8 cellular contexts compared by ENCODE assay signal in the genomic region with DNA sequence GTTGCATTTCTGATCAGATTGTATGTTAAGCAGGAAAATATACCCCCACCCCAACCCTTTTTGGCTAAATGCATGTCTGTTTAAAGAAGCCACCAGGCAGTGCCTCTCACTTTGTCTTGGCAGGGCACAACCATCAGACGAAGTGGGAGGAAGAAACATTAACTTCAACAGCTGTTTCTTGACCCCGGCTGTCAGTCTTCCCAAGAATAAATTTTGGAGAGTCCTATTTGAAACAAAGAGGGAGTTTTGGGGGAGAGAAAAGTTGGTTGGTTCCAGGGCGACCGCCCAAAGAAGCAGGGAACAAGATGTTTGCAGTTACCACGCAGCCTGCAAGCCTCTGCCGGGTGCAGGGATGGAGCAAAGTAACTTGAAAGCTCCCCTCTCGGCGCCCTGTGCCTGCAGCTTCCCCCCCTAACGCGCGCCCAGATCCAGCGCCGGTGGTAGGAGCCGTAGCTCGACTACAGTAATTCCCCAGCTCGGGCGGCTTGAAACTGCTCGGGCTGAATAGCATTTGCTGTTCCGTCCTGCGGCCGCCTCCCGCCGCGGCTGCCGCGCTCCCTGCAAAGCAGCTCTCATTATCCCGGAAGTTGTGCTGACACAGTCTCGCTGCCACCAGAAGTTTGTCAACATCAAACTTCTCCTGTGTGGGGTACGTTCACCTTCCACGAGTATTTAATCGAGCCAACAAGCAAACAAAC.
DNase-seq lines count a peak whose midpoint lies in the region; ATAC-seq and TF ChIP-seq lines count a peak whose summit lies in the region.

No MANE protein-coding gene starts in this region.

- H3K27ac Mint-ChIP-seq in CD8-positive, alpha-beta T cell: peak overlapping the region; percentile 97

- no peaks in the 10 kb centered on the region for H3K9me3 ChIP-seq in CD8-positive, alpha-beta T cell (ENCODE audit: low read length)
- no peaks in the 10 kb centered on the region for H3K9me3 ChIP-seq in effector memory CD4-positive, alpha-beta T cell (ENCODE audit: control insufficient read depth, low read length)

- H3K27me3 ChIP-seq in CD8-positive, alpha-beta T cell (ENCODE audit: insufficient read depth, low read length): no peaks in the 10 kb centered on the region
- no peaks in the 10 kb centered on the region for H3K27me3 ChIP-seq in effector memory CD4-positive, alpha-beta T cell (replicated peaks; ENCODE audit: control insufficient read depth, insufficient read depth, low read length, poor library complexity, severe bottlenecking)

- H3K4me3 Mint-ChIP-seq in CD8-positive, alpha-beta T cell: peak overlapping the region; percentile 94

- POLR2A ChIA-PET in CD8-positive, alpha-beta T cell (lab: Charles Lee): interaction anchor here (0.6 to 4.0 kb wide), 19 partner anchors 9 to 550 kb away, joined by 3 to 142 read pairs (median 4); partner anchors contain the start of genes ATG10, RPS23, SSBP2 and ZCCHC9

- peak overlapping the region; percentile 68 for H3K4me3 ChIP-seq in CD8-positive, alpha-beta T cell (ENCODE audit: low read depth, low read length)
- peak overlapping the region; percentile 63 for H3K4me3 ChIP-seq in effector memory CD4-positive, alpha-beta T cell (ENCODE audit: insufficient read depth, low read depth, low read length, poor library complexity, severe bottlenecking)

- DNase-seq in CD8-positive, alpha-beta T cell: peak; percentile 81 to 95 (median 89)
- DNase-seq in HT-29 (ENCODE audit: low spot score) (peak; percentile 94), lung microvascular endothelial cell (ENCODE audit: low read depth in 2 of 2) (peak; percentile 95)
- peak; percentile 49 for DNase-seq in NK-92 treated with Interleukin-12 subunit alpha and Interleukin-12 subunit beta, amount 100 ng/mL, for 24 hours (lab: John Stamatoyannopoulos, UW)
- DNase-seq in activated CD8-positive, alpha-beta memory T cell treated with anti-CD3 and anti-CD28 coated beads for 4 hours (ENCODE audit: low read depth in 2 of 2): peak; percentile 65 to 68
- peak; percentile 74 to 84 (median 75) for DNase-seq in effector memory CD4-positive, alpha-beta T cell
- DNase-seq in stimulated activated CD4-positive, alpha-beta T cell treated with anti-CD3 and anti-CD28 coated beads, TNF-alpha, amount 100 ng/mL, for 4 hours (ENCODE audit: low read depth in 3 of 3): peak; percentile 68 to 75 (median 70)

- no peak for TF ChIP-seq CTCF in CD8-positive, alpha-beta T cell (IDR thresholded peaks at IDR 0.05)

- CTCF ChIA-PET in CD8-positive, alpha-beta T cell (lab: Charles Lee): interaction anchor here (0.9 to 4.8 kb wide), 12 partner anchors 13 to 426 kb away, joined by 3 to 41 read pairs (median 4); partner anchors contain the start of gene SSBP2

- peaks cover 3% of the 10 kb centered on the region for H3K36me3 Mint-ChIP-seq in CD8-positive, alpha-beta T cell

- peaks cover 26% of the 10 kb centered on the region for H3K4me1 ChIP-seq in CD8-positive, alpha-beta T cell (ENCODE audit: insufficient read depth, low read length)
- peaks cover 24% of the 10 kb centered on the region for H3K4me1 ChIP-seq in effector memory CD4-positive, alpha-beta T cell (ENCODE audit: control insufficient read depth, insufficient read depth, low read length, poor library complexity, severe bottlenecking)

- H3K27ac ChIP-seq in CD8-positive, alpha-beta T cell (ENCODE audit: low read depth, low read length): peak overlapping the region; percentile 58
- H3K27ac ChIP-seq in effector memory CD4-positive, alpha-beta T cell (ENCODE audit: insufficient read depth, low read length, poor library complexity, severe bottlenecking): peak overlapping the region; percentile 63

- intact Hi-C loops in CD8-positive, alpha-beta T cell (cut with DNase I, micrococcal nuclease): loop anchor here (1.0 to 10.0 kb wide), 13 partner anchors 34 to 1223 kb away; partner anchors contain the start of genes RPS23 (in 2 of the 2), SSBP2 (in 2 of the 2), ATG10 (in 1 of the 2) and DHFR (in 1 of the 2)

- H3K36me3 ChIP-seq in CD8-positive, alpha-beta T cell (ENCODE audit: insufficient read depth, low read length): no peaks in the 10 kb centered on the region
- H3K36me3 ChIP-seq in effector memory CD4-positive, alpha-beta T cell (ENCODE audit: control insufficient read depth, insufficient read depth, low read length): no peaks in the 10 kb centered on the region

- peak; percentile 91 for ATAC-seq in CD8-positive, alpha-beta T cell
- ATAC-seq in GM19467 (IDR thresholded peaks at IDR 0.05; ENCODE audit: unreplicated experiment): peak; percentile 80

- H3K4me1 Mint-ChIP-seq in CD8-positive, alpha-beta T cell (ENCODE audit: low read depth): peaks cover 51% of the 10 kb centered on the region

- no peaks in the 10 kb centered on the region for H3K27me3 Mint-ChIP-seq in CD8-positive, alpha-beta T cell (ENCODE audit: low read depth)

- H3K9me3 Mint-ChIP-seq in CD8-positive, alpha-beta T cell: no peaks in the 10 kb centered on the region

Comparison
In these comparisons a context has a peak if more than half of its experiments do, and no peak if none do; other contexts are left out.
1. Peak in every context shown above with its lines: DNase-seq, ATAC-seq, H3K4me3 ChIP-seq and H3K27ac ChIP-seq.